ENCODE assay signal across 9 cellular contexts in the genomic region with DNA sequence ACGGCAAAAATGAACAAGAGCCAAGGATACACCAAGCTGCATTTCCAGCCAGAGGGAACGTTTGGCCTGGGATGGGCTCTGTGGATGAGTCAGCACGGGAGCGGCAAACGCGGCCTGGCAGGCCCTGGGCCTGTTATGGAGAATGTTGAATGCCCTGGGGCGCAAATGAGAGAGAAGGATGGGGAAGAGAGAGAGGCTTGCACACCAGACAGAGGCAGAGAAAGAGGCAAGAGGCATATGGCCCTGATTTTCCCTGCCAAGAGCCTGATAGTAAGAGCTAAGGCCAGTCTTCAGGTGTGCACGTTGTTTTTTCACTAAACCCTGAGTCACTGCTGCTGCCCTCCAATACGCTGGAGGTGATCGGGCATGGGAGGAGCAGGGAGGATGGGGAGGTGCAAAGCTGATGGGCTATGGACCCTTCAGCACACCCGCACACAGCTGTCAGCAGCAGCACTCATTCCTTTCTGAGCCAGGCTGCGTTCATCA.
DNase-seq lines count a peak whose midpoint lies in the region; ATAC-seq and TF ChIP-seq lines count a peak whose summit lies in the region.
"Had no signal": no experiment of that assay in that cellular context is flagged by ENCODE, and none has a peak within 500 bp of the region (broad histone marks: within the 10 kb centered on the region; RNA-seq: fewer than 3 reads in every experiment).

No MANE protein-coding gene starts in this region.

- no peaks in the 10 kb centered on the region for H3K4me1 Mint-ChIP-seq in activated CD4-positive, alpha-beta memory T cell treated with anti-CD3 and anti-CD28 coated beads, Interleukin-2, amount 10 ng/mL, durations not matched to agents 7 days and 5 days
- no peaks in the 10 kb centered on the region for H3K4me1 Mint-ChIP-seq in activated CD4-positive, alpha-beta T cell treated with anti-CD3 and anti-CD28 coated beads, Interleukin-2, amount 10 ng/mL, durations not matched to agents 24 days and 14 days
- H3K4me1 Mint-ChIP-seq in activated CD8-positive, alpha-beta T cell treated with anti-CD3 and anti-CD28 coated beads, Interleukin-2, amount 10 ng/mL, durations not matched to agents 7 days and 5 days (ENCODE audit: low read depth), result no peaks in the 10 kb centered on the region

- no peaks in the 10 kb centered on the region for H3K9me2 ChIP-seq in PC-3 (replicated peaks; ENCODE audit: low read length)

- H3F3A ChIP-seq in PC-3 (ENCODE audit: low read length, unreplicated experiment), result no peaks in the 10 kb centered on the region

- H2BK12ac ChIP-seq in trophoblast cell (ENCODE audit: low read length), result peak overlapping the region; percentile 87

- BruUV-seq in PC-3 (replicated peaks; lab: Mats Ljungman, UMichigan), result no TSS peak

- CTCF ChIA-PET in PC-3 (lab: Charles Lee), result interaction anchor here (0.6 kb wide), 1 partner anchor 236 kb away, joined by 3 read pairs; no protein-coding TSS in a partner anchor
- CTCF ChIA-PET in activated CD4-positive, alpha-beta memory T cell treated with anti-CD3 and anti-CD28 coated beads, Interleukin-2, amount 10 ng/mL, durations not matched to agents 7 days and 5 days (lab: Charles Lee), result interaction anchor here (1.4 kb wide), 1 partner anchor 214 kb away, joined by 3 read pairs; no protein-coding TSS in a partner anchor
- CTCF ChIA-PET in activated CD8-positive, alpha-beta T cell treated with anti-CD3 and anti-CD28 coated beads, Interleukin-2, amount 10 ng/mL, durations not matched to agents 7 days and 5 days (lab: Charles Lee), result no interaction called here

- no peaks in the 10 kb centered on the region for H3K27me3 ChIP-seq in PC-3 (ENCODE audit: low read length)
- no peaks in the 10 kb centered on the region for H3K27me3 ChIP-seq in trophoblast cell (ENCODE audit: insufficient read depth, low read length)

- H3K9me3 Mint-ChIP-seq in activated CD4-positive, alpha-beta memory T cell treated with anti-CD3 and anti-CD28 coated beads, Interleukin-2, amount 10 ng/mL, durations not matched to agents 7 days and 5 days, result no peaks in the 10 kb centered on the region
- H3K9me3 Mint-ChIP-seq in activated CD4-positive, alpha-beta T cell treated with anti-CD3 and anti-CD28 coated beads, Interleukin-2, amount 10 ng/mL, durations not matched to agents 24 days and 14 days, result no peaks in the 10 kb centered on the region
- no peaks in the 10 kb centered on the region for H3K9me3 Mint-ChIP-seq in activated CD8-positive, alpha-beta T cell treated with anti-CD3 and anti-CD28 coated beads, Interleukin-2, amount 10 ng/mL, durations not matched to agents 7 days and 5 days (ENCODE audit: insufficient read depth)

- no peaks in the 10 kb centered on the region for H3K36me3 Mint-ChIP-seq in activated CD4-positive, alpha-beta memory T cell treated with anti-CD3 and anti-CD28 coated beads, Interleukin-2, amount 10 ng/mL, durations not matched to agents 7 days and 5 days (ENCODE audit: low read depth)
- no peaks in the 10 kb centered on the region for H3K36me3 Mint-ChIP-seq in activated CD4-positive, alpha-beta T cell treated with anti-CD3 and anti-CD28 coated beads, Interleukin-2, amount 10 ng/mL, durations not matched to agents 24 days and 14 days (ENCODE audit: low read depth)
- H3K36me3 Mint-ChIP-seq in activated CD8-positive, alpha-beta T cell treated with anti-CD3 and anti-CD28 coated beads, Interleukin-2, amount 10 ng/mL, durations not matched to agents 7 days and 5 days (ENCODE audit: low read depth), result no peaks in the 10 kb centered on the region

- H4K91ac ChIP-seq in trophoblast cell (ENCODE audit: low read depth, low read length), result peak overlapping the region; percentile 92

- peak overlapping the region; percentile 48 for H3K4ac ChIP-seq in trophoblast cell (ENCODE audit: low read depth, low read length)

- no peak overlapping the region for H3K23ac ChIP-seq in trophoblast cell (ENCODE audit: low read length)

- POLR2A ChIA-PET in PC-3 (lab: Charles Lee; ENCODE audit: unreplicated experiment), result no interaction called here
- POLR2A ChIA-PET in activated CD4-positive, alpha-beta memory T cell treated with anti-CD3 and anti-CD28 coated beads, Interleukin-2, amount 10 ng/mL, durations not matched to agents 7 days and 5 days (lab: Charles Lee), result no interaction called here
- POLR2A ChIA-PET in activated CD8-positive, alpha-beta T cell treated with anti-CD3 and anti-CD28 coated beads, Interleukin-2, amount 10 ng/mL, durations not matched to agents 7 days and 5 days (lab: Charles Lee), result no interaction called here

- H3K4me3 ChIP-seq in PC-3 (ENCODE audit: low read length) (no peak overlapping the region), epithelial cell of esophagus (ENCODE audit: low read length) (no peak overlapping the region), trophoblast cell (ENCODE audit: low read depth, low read length) (no peak overlapping the region)

- H2AFZ ChIP-seq in PC-3 (ENCODE audit: low read length) (peak overlapping the region; percentile 69), trophoblast cell (ENCODE audit: insufficient read depth, low read length, poor library complexity) (peak overlapping the region; percentile 8)

- H3K27me3 Mint-ChIP-seq in activated CD4-positive, alpha-beta memory T cell treated with anti-CD3 and anti-CD28 coated beads, Interleukin-2, amount 10 ng/mL, durations not matched to agents 7 days and 5 days, result peaks cover 6% of the 10 kb centered on the region
- peaks cover 3% of the 10 kb centered on the region for H3K27me3 Mint-ChIP-seq in activated CD4-positive, alpha-beta T cell treated with anti-CD3 and anti-CD28 coated beads, Interleukin-2, amount 10 ng/mL, durations not matched to agents 24 days and 14 days
- peaks cover 2% of the 10 kb centered on the region for H3K27me3 Mint-ChIP-seq in activated CD8-positive, alpha-beta T cell treated with anti-CD3 and anti-CD28 coated beads, Interleukin-2, amount 10 ng/mL, durations not matched to agents 7 days and 5 days (ENCODE audit: low read depth)

- peak overlapping the region; percentile 92 for H2BK120ac ChIP-seq in trophoblast cell (ENCODE audit: insufficient read depth, low read length, poor library complexity)

- no peaks in the 10 kb centered on the region for H4K20me1 ChIP-seq in PC-3 (ENCODE audit: low read length)

- ATAC-seq in PC-3 (peak; percentile 98), GM19035 (IDR thresholded peaks at IDR 0.05; ENCODE audit: unreplicated experiment) (no peak)
- no peak for ATAC-seq in activated CD8-positive, alpha-beta T cell treated with anti-CD3 and anti-CD28 coated beads, Interleukin-2, amount 10 ng/mL, durations not matched to agents 7 days and 5 days

- H3K14ac ChIP-seq in trophoblast cell (ENCODE audit: low read length), result peak overlapping the region; percentile 82

- H3K4me2 ChIP-seq in PC-3 (ENCODE audit: low read length), result peak overlapping the region; percentile 36
- H3K4me2 ChIP-seq in trophoblast cell (ENCODE audit: low read length), result peak overlapping the region; percentile 36

- H3K9me3 ChIP-seq in PC-3 (ENCODE audit: low read length) (no peaks in the 10 kb centered on the region), trophoblast cell (ENCODE audit: insufficient read depth, low read depth, low read length) (no peaks in the 10 kb centered on the region)

- peaks cover 38% of the 10 kb centered on the region for H3K79me1 ChIP-seq in trophoblast cell (ENCODE audit: low read length)

- H3K27ac ChIP-seq in PC-3 (ENCODE audit: low read length) (peak overlapping the region; percentile 73), trophoblast cell (ENCODE audit: low read depth, low read length) (peak overlapping the region; percentile 96)

- WGBS in trophoblast cell (ENCODE audit: extremely low coverage, insufficient coverage, insufficient read length), result no CpG with 5 or more reads among the region's 12 CpGs

- H3K4me3 Mint-ChIP-seq in activated CD4-positive, alpha-beta memory T cell treated with anti-CD3 and anti-CD28 coated beads, Interleukin-2, amount 10 ng/mL, durations not matched to agents 7 days and 5 days, result no peak overlapping the region
- H3K4me3 Mint-ChIP-seq in activated CD4-positive, alpha-beta T cell treated with anti-CD3 and anti-CD28 coated beads, Interleukin-2, amount 10 ng/mL, durations not matched to agents 24 days and 14 days, result no peak overlapping the region
- H3K4me3 Mint-ChIP-seq in activated CD8-positive, alpha-beta T cell treated with anti-CD3 and anti-CD28 coated beads, Interleukin-2, amount 10 ng/mL, durations not matched to agents 7 days and 5 days, result no peak overlapping the region

- H2AK5ac ChIP-seq in trophoblast cell (ENCODE audit: low read length), result peak overlapping the region; percentile 46

- H2BK5ac ChIP-seq in trophoblast cell (ENCODE audit: low read depth, low read length, poor library complexity), result peak overlapping the region; percentile 94

- no peak overlapping the region for H3K27ac Mint-ChIP-seq in activated CD4-positive, alpha-beta memory T cell treated with anti-CD3 and anti-CD28 coated beads, Interleukin-2, amount 10 ng/mL, durations not matched to agents 7 days and 5 days
- H3K27ac Mint-ChIP-seq in activated CD4-positive, alpha-beta T cell treated with anti-CD3 and anti-CD28 coated beads, Interleukin-2, amount 10 ng/mL, durations not matched to agents 24 days and 14 days, result no peak overlapping the region
- no peak overlapping the region for H3K27ac Mint-ChIP-seq in activated CD8-positive, alpha-beta T cell treated with anti-CD3 and anti-CD28 coated beads, Interleukin-2, amount 10 ng/mL, durations not matched to agents 7 days and 5 days

- H3K36me3 ChIP-seq in PC-3 (ENCODE audit: low read depth, low read length), result no peaks in the 10 kb centered on the region
- H3K36me3 ChIP-seq in trophoblast cell (ENCODE audit: control insufficient read depth in 1 of 2, insufficient read depth in 2 of 2, low read length in 2 of 2), result no peaks in the 10 kb centered on the region

- H3K9ac ChIP-seq in PC-3 (ENCODE audit: low read length), result peak overlapping the region; percentile 56
- no peak overlapping the region for H3K9ac ChIP-seq in trophoblast cell (ENCODE audit: low read length)

- peak overlapping the region; percentile 78 for H4K8ac ChIP-seq in trophoblast cell (ENCODE audit: low read depth, low read length)

- DNase-seq in EL (peak; percentile 98), PC-3 (peak; percentile 90), epithelial cell of esophagus (ENCODE audit: low read depth) (peak; percentile 98), trophoblast cell (peak; percentile 96 to 97)
- DNase-seq in activated CD4-positive, alpha-beta memory T cell treated with anti-CD3 and anti-CD28 coated beads, Interleukin-2, amount 10 ng/mL, durations not matched to agents 7 days and 5 days, result no peak
- no peak for DNase-seq in activated CD4-positive, alpha-beta T cell treated with anti-CD3 and anti-CD28 coated beads, Interleukin-2, amount 10 ng/mL, durations not matched to agents 24 days and 14 days
- DNase-seq in activated CD8-positive, alpha-beta T cell treated with anti-CD3 and anti-CD28 coated beads, Interleukin-2, amount 10 ng/mL, durations not matched to agents 7 days and 5 days, result no peak
- DNase-seq: hippocampal formation had no signal

- intact Hi-C loops in PC-3 (cut with micrococcal nuclease), result loop anchor here (1.0 kb wide), 1 partner anchor 18 kb away; no protein-coding TSS in a partner anchor
- intact Hi-C loops in activated CD4-positive, alpha-beta T cell treated with anti-CD3 and anti-CD28 coated beads, Interleukin-2, amount 10 ng/mL, durations not matched to agents 24 days and 14 days (cut with micrococcal nuclease), result no loop called here

- TF ChIP-seq CTCF in PC-3 (conservative IDR thresholded peaks at IDR 0.05; ENCODE audit: low read depth, low read length) (no peak), epithelial cell of esophagus (IDR thresholded peaks at IDR 0.05; ENCODE audit: insufficient read depth, low read depth, low read length, missing control alignments) (no peak)

- H3K79me2 ChIP-seq in PC-3 (ENCODE audit: low read length), result no peaks in the 10 kb centered on the region
- peaks cover 2% of the 10 kb centered on the region for H3K79me2 ChIP-seq in trophoblast cell (ENCODE audit: control insufficient read depth, insufficient read depth, low read length, poor library complexity)

- H4K12ac ChIP-seq in trophoblast cell (ENCODE audit: low read depth, low read length), result peak overlapping the region; percentile 23

- H3K4me1 ChIP-seq in PC-3 (ENCODE audit: insufficient read depth, low read length), result peaks cover 31% of the 10 kb centered on the region
- peaks cover 23 to 36% of the 10 kb centered on the region in 2 experiments for H3K4me1 ChIP-seq in trophoblast cell (ENCODE audit: control insufficient read depth in 1 of 2, insufficient read depth in 2 of 2, low read length in 2 of 2)

- H3K18ac ChIP-seq in trophoblast cell (ENCODE audit: low read length), result peak overlapping the region; percentile 83

Comparison
In these comparisons a context has a peak if more than half of its experiments do, and no peak if none do; other contexts are left out.
1. DNase-seq: peak in EL (single experiment), PC-3 (single experiment), epithelial cell of esophagus (single experiment) and trophoblast cell (2 of 2); none in activated CD4-positive, alpha-beta memory T cell treated with anti-CD3 and anti-CD28 coated beads, Interleukin-2, amount 10 ng/mL, durations not matched to agents 7 days and 5 days (single experiment), activated CD4-positive, alpha-beta T cell treated with anti-CD3 and anti-CD28 coated beads, Interleukin-2, amount 10 ng/mL, durations not matched to agents 24 days and 14 days (single experiment) and activated CD8-positive, alpha-beta T cell treated with anti-CD3 and anti-CD28 coated beads, Interleukin-2, amount 10 ng/mL, durations not matched to agents 7 days and 5 days (single experiment).